Comparison of ENCODE assay signal across 16 cellular contexts in the genomic region with DNA sequence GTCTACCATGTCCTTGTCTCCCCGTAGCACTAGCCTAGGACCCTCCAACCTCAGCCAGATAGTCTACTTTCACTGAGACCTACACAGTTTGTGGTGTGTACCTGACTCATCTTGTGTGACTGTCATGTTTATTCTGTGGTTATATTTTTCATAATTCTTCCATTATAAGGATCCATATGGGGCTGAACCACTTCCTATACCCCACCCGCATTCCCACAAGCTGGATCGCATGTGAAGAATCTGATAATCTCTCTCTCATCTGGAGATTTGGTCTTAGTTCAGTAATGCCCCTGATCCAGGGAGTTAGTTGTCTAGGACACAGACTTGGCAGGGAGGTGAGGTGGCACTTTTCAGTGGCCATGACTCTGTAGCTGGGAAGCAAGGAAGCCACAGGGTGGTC. TPM values are rescaled to one million over a fixed set of nuclear protein-coding genes. Genes with fewer than 3 reads are reported as not detected.
A peak's percentile ranks its signal among the peaks of the same experiment; 100 is the strongest.
DNase-seq lines count a peak whose midpoint lies in the region; ATAC-seq, FAIRE-seq and TF ChIP-seq lines count a peak whose summit lies in the region.
"Had no signal": no experiment of that assay in that cellular context is flagged by ENCODE, and none has a peak within 500 bp of the region (broad histone marks: within the 10 kb centered on the region; RNA-seq: fewer than 3 reads in every experiment).

No MANE protein-coding gene starts in this region.

- H3K23ac ChIP-seq in mesenchymal stem cell (ENCODE audit: low read length in 2 of 2): peak overlapping the region in 1 of 2 experiments; percentile 37

- H3K18ac ChIP-seq in mesenchymal stem cell (ENCODE audit: low read depth in 1 of 2, low read length in 2 of 2): peak overlapping the region; percentile 86 to 97

- H3K4me1 ChIP-seq in astrocyte (ENCODE audit: insufficient read depth, low read length): peaks cover 46% of the 10 kb centered on the region
- H3K4me1 ChIP-seq in mesenchymal stem cell (ENCODE audit: control insufficient read depth, insufficient read depth, low read depth, low read length): peaks cover 7% of the 10 kb centered on the region
- H3K4me1 ChIP-seq in HepG2 (ENCODE audit: insufficient read depth, low read length): no peaks in the 10 kb centered on the region

- FAIRE-seq in astrocyte (lab: Jason Lieb, UNC) (no peak), HepG2 (lab: Jason Lieb, UNC) (no peak)

- no peak for TF ChIP-seq EP300 in HepG2 (IDR thresholded peaks at IDR 0.05; ENCODE audit: low read depth in 2 of 2, low read length in 2 of 2)
- no peak for TF ChIP-seq EP300 in HepG2 (CRISPR knock-in tag; IDR thresholded peaks at IDR 0.05; ENCODE audit: borderline replicate concordance)

- H3K4me3 ChIP-seq in AG04450 (ENCODE audit: low read depth, low read length): no peak overlapping the region
- no peak overlapping the region for H3K4me3 ChIP-seq in astrocyte (ENCODE audit: insufficient read depth, low read depth, low read length)
- no peak overlapping the region for H3K4me3 ChIP-seq in mesenchymal stem cell (ENCODE audit: insufficient read depth in 1 of 2, low read depth in 1 of 2, low read length in 2 of 2)
- H3K4me3 ChIP-seq in HepG2 (replicated peaks in 1 of 3; ENCODE audit: insufficient read depth in 1 of 3, low read depth in 2 of 3, low read length in 3 of 3): no peak overlapping the region
- H3K4me3 ChIP-seq: suprapubic skin had no signal

- 34% methylated on average over 2 of the region's 3 CpGs for WGBS in mesenchymal stem cell
- WGBS in HepG2 (ENCODE audit: low lambda C conversion rate): 75% methylated on average over 3 of the region's 3 CpGs

- H2BK5ac ChIP-seq in mesenchymal stem cell (ENCODE audit: low read depth, low read length, poor library complexity, severe bottlenecking): no peak overlapping the region

- no TSS peak for BruUV-seq in HepG2 (replicated peaks; lab: Mats Ljungman, UMichigan)

- H3K4ac ChIP-seq in mesenchymal stem cell (ENCODE audit: low read depth in 1 of 2, low read length in 2 of 2): peak overlapping the region; percentile 82

- TF ChIP-seq RAD21 in HepG2 (CRISPR knock-in tag; IDR thresholded peaks at IDR 0.05): no peak

- H2BK12ac ChIP-seq in mesenchymal stem cell (ENCODE audit: low read length in 2 of 2): peak overlapping the region; percentile 81 to 94

- H3K27me3 ChIP-seq in AG04450 (ENCODE audit: control insufficient read depth, insufficient read depth, low read length) (no peaks in the 10 kb centered on the region), astrocyte (ENCODE audit: insufficient read depth, low read length) (no peaks in the 10 kb centered on the region), mesenchymal stem cell (ENCODE audit: control insufficient read depth in 1 of 2, insufficient read depth in 1 of 2, low read length in 2 of 2) (no peaks in the 10 kb centered on the region), HepG2 (ENCODE audit: control insufficient read depth in 1 of 2, insufficient read depth in 2 of 2, low read length in 2 of 2) (peaks cover 0 to 4% of the 10 kb centered on the region in 2 experiments; a peak in 1 of 5 replicates)
- H3K27me3 ChIP-seq: suprapubic skin had no signal

- no peak for DNase-seq in AG04450 (ENCODE audit: low read depth, low spot score)
- DNase-seq in HT1080 (ENCODE audit: low read depth): peak; percentile 91
- DNase-seq in astrocyte (ENCODE audit: low read depth): peak; percentile 76
- DNase-seq in mesenchymal stem cell: peak; percentile 61
- DNase-seq in HepG2 (ENCODE audit: low spot score): no peak
- DNase-seq in COLO829 (ENCODE audit: low spot score): no peak
- DNase-seq: activated naive CD4-positive, alpha-beta T cell treated with Interleukin-2 at 50 U/mL for 16 hours; natural killer cell; NCI-H1417; NCI-H345; stimulated activated CD4-positive, alpha-beta T cell treated with anti-CD3 and anti-CD28 coated beads, Interleukin-2, amount 100 ng/mL, for 24 hours had no signal

- CTCF ChIA-PET in AG04450 (lab: Charles Lee) (interaction anchor here (1.2 to 4.7 kb wide), 3 partner anchors 55 to 274 kb away, joined by 3 to 93 read pairs (median 31); no protein-coding TSS in a partner anchor), HepG2 (lab: Yijun Ruan, JAX; ENCODE audit: low intra/inter-chr PET ratio, low total read pairs) (interaction anchor here (1.0 kb wide), 1 partner anchor 396 kb away, joined by 3 read pairs; no protein-coding TSS in a partner anchor)

- no peaks in the 10 kb centered on the region for H3K36me3 ChIP-seq in astrocyte (ENCODE audit: insufficient read depth, low read length)
- H3K36me3 ChIP-seq in mesenchymal stem cell (ENCODE audit: control insufficient read depth in 1 of 2, insufficient read depth in 2 of 2, low read depth in 1 of 2, low read length in 2 of 2): no peaks in the 10 kb centered on the region
- H3K36me3 ChIP-seq in HepG2 (replicated peaks in 1 of 2; ENCODE audit: control insufficient read depth in 1 of 2, insufficient read depth in 2 of 2, low read length in 2 of 2): no peaks in the 10 kb centered on the region
- H3K36me3 ChIP-seq: suprapubic skin had no signal

- peak overlapping the region; percentile 86 for H2BK15ac ChIP-seq in mesenchymal stem cell (ENCODE audit: low read depth, poor library complexity, severe bottlenecking)

- intact Hi-C loops in HepG2 (cut with micrococcal nuclease; ENCODE audit: unreplicated experiment): no loop called here

- no peaks in the 10 kb centered on the region for H3K27me3 Mint-ChIP-seq in astrocyte (ENCODE audit: low read depth, unreplicated experiment)

- no peaks in the 10 kb centered on the region for H3K36me3 Mint-ChIP-seq in astrocyte (ENCODE audit: low read depth, unreplicated experiment)
- H3K36me3 Mint-ChIP-seq: natural killer cell, WTC11 had no signal

- H2BK120ac ChIP-seq in mesenchymal stem cell (ENCODE audit: low read depth, low read length): peak overlapping the region; percentile 80

- ATAC-seq in HepG2: no peak
- no peak for ATAC-seq in GM18511 (IDR thresholded peaks at IDR 0.05; ENCODE audit: unreplicated experiment)
- no peak for ATAC-seq in HG03520 (IDR thresholded peaks at IDR 0.05; ENCODE audit: unreplicated experiment)
- ATAC-seq: natural killer cell, WTC11 had no signal

- in situ Hi-C loops in HepG2 (cut with HindIII; ENCODE audit: extremely low pct_ligation_motif_present, low pct_unique_long_range_greater_than_20kb): loop anchor here (5.0 to 10.0 kb wide), 2 partner anchors 253 to 395 kb away; a partner anchor contains a TSS

- H3K14ac ChIP-seq in mesenchymal stem cell (ENCODE audit: low read length in 2 of 2): peak overlapping the region in 1 of 2 experiments; percentile 37

- H3K79me1 ChIP-seq in mesenchymal stem cell (replicated peaks; ENCODE audit: low read length, poor library complexity, severe bottlenecking): no peaks in the 10 kb centered on the region

- H3K4me1 Mint-ChIP-seq in astrocyte (ENCODE audit: low read depth, unreplicated experiment): peaks cover 56% of the 10 kb centered on the region
- H3K4me1 Mint-ChIP-seq: natural killer cell had no signal

- H4K91ac ChIP-seq in mesenchymal stem cell (ENCODE audit: low read length): peak overlapping the region; percentile 91

- no peaks in the 10 kb centered on the region for H3K9me3 Mint-ChIP-seq in astrocyte (ENCODE audit: unreplicated experiment)

- H2AK5ac ChIP-seq in mesenchymal stem cell (ENCODE audit: low read length, severe bottlenecking): no peak overlapping the region

- no peak for TF ChIP-seq POLR2A in HepG2 (IDR thresholded peaks at IDR 0.05; ENCODE audit: insufficient read depth in 1 of 2, low read depth in 2 of 2, low read length in 2 of 2)

- H3K79me2 ChIP-seq in astrocyte (ENCODE audit: insufficient read depth, low read length) (no peaks in the 10 kb centered on the region), HepG2 (ENCODE audit: insufficient read depth, low read length) (no peaks in the 10 kb centered on the region)

- H3K9me3 ChIP-seq in AG04450 (ENCODE audit: control insufficient read depth, insufficient read depth, low read length) (no peaks in the 10 kb centered on the region), astrocyte (ENCODE audit: insufficient read depth, low read depth, low read length) (no peaks in the 10 kb centered on the region), mesenchymal stem cell (ENCODE audit: control insufficient read depth, low read length) (no peaks in the 10 kb centered on the region), HepG2 (ENCODE audit: low read length) (no peaks in the 10 kb centered on the region)
- H3K9me3 ChIP-seq: suprapubic skin had no signal

- H2AFZ ChIP-seq in astrocyte (ENCODE audit: low read depth, low read length) (no peak overlapping the region), mesenchymal stem cell (ENCODE audit: low read depth, low read length) (peak overlapping the region; percentile 20), HepG2 (ENCODE audit: low read length) (no peak overlapping the region)

- POLR2A ChIA-PET in AG04450 (lab: Yijun Ruan, JAX) (interaction anchor here (1.2 kb wide), 1 partner anchor 9 kb away, joined by 3 read pairs; no protein-coding TSS in a partner anchor), HepG2 (lab: Yijun Ruan, JAX) (no interaction called here)

- TF ChIP-seq CTCF in AG04450 (IDR thresholded peaks at IDR 0.05; ENCODE audit: low read depth, low read length) (no peak), astrocyte (IDR thresholded peaks at IDR 0.05; ENCODE audit: insufficient read depth, low read depth, low read length) (no peak), HepG2 (CRISPR knock-in tag; IDR thresholded peaks at IDR 0.05) (no peak)

- H3K27ac Mint-ChIP-seq in astrocyte (ENCODE audit: unreplicated experiment): peak overlapping the region; percentile 64
- H3K27ac Mint-ChIP-seq: natural killer cell, WTC11 had no signal

- no peak overlapping the region for H3K4me3 Mint-ChIP-seq in astrocyte (ENCODE audit: unreplicated experiment)
- H3K4me3 Mint-ChIP-seq: brain, natural killer cell, WTC11 had no signal

- peak overlapping the region; percentile 47 for H3K27ac ChIP-seq in AG04450 (ENCODE audit: low read depth, low read length)
- H3K27ac ChIP-seq in astrocyte (ENCODE audit: low read depth, low read length): peak overlapping the region; percentile 70
- H3K27ac ChIP-seq in mesenchymal stem cell (ENCODE audit: low read length, poor library complexity, severe bottlenecking): no peak overlapping the region
- no peak overlapping the region for H3K27ac ChIP-seq in HepG2 (ENCODE audit: extremely low read length, insufficient read depth, low read length)
- H3K27ac ChIP-seq: suprapubic skin had no signal

- H4K20me1 ChIP-seq in astrocyte (ENCODE audit: insufficient read depth, low read length): no peaks in the 10 kb centered on the region
- H4K20me1 ChIP-seq in HepG2 (ENCODE audit: insufficient read depth, low read length): no peaks in the 10 kb centered on the region

- H4K8ac ChIP-seq in mesenchymal stem cell (ENCODE audit: low read length): peak overlapping the region; percentile 90

- H3K4me2 ChIP-seq in astrocyte (ENCODE audit: low read length): peak overlapping the region; percentile 47
- H3K4me2 ChIP-seq in mesenchymal stem cell (ENCODE audit: low read length, poor library complexity, severe bottlenecking): no peak overlapping the region
- H3K4me2 ChIP-seq in HepG2 (ENCODE audit: low read depth, low read length): no peak overlapping the region

- H3K9ac ChIP-seq in astrocyte (ENCODE audit: low read length) (peak overlapping the region; percentile 59), mesenchymal stem cell (ENCODE audit: low read length) (no peak overlapping the region), HepG2 (ENCODE audit: insufficient read depth, low read depth, low read length) (no peak overlapping the region)

RNA-seq across cellular contexts. Expression of a gene that starts 30.0 kb away (rescaled TPM):
- polyA plus RNA-seq in AG04450 (2011; rRNA removed) (181 and 227 TPM in 2 replicates), HepG2 (2011; rRNA removed) (0.04 TPM in 1 of 2 replicates, not detected in the other)
- 32.9 and 47.9 TPM in 2 replicates for polyA minus RNA-seq in AG04450 (2011; rRNA and poly(A)+ RNA removed)
- total RNA-seq in HT1080 (2014; rRNA removed; shearing (Covaris generic)): 134 and 149 TPM in 2 replicates
- 170 and 186 TPM in 2 replicates for polyA plus RNA-seq in HT1080 (2015; cell fraction: cytosol; rRNA removed)
- 70.1 and 81.9 TPM in 2 replicates for polyA plus RNA-seq in HT1080 (2015; cell fraction: nucleus; rRNA removed)
- total RNA-seq in astrocyte (260 and 273 TPM in 2 replicates), HepG2 (2016; rRNA removed; fragmentation: Illumina TruSeq; extraction: Trizol) (not detected in 2 replicates)
- 308 TPM for polyA plus RNA-seq in mesenchymal stem cell (2013, experiment 1 of 2)
- polyA plus RNA-seq in mesenchymal stem cell (2013, experiment 2 of 2): 322 TPM
- not detected in 2 replicates for total RNA-seq in HepG2 (2016; cell fraction: cytosol; rRNA removed; fragmentation: Illumina TruSeq; extraction: Trizol; ENCODE audit: low read depth)
- not detected in 2 replicates for total RNA-seq in HepG2 (2016; cell fraction: insoluble cytoplasmic fraction; rRNA removed; fragmentation: Illumina TruSeq; extraction: Trizol)
- not detected in 2 replicates for total RNA-seq in HepG2 (2016; cell fraction: membrane; rRNA removed; fragmentation: Illumina TruSeq; extraction: Trizol)
- not detected in 2 replicates for total RNA-seq in HepG2 (2016; cell fraction: nucleus; rRNA removed; fragmentation: Illumina TruSeq; extraction: Trizol)
- 0.04 and 0.05 TPM in 2 replicates for polyA plus RNA-seq in HepG2 (2011; cell fraction: cytosol; rRNA removed)
- polyA plus RNA-seq in HepG2 (2011; cell fraction: nucleus; rRNA removed): not detected in 2 replicates
- polyA plus RNA-seq in HepG2 (2012): not detected in 2 replicates
- not detected in 2 replicates for polyA plus RNA-seq in HepG2 (2016; cell fraction: cytosol; fragmentation: Illumina TruSeq; extraction: Trizol; ENCODE audit: low read depth)
- polyA plus RNA-seq in HepG2 (2016; cell fraction: insoluble cytoplasmic fraction; fragmentation: Illumina TruSeq; extraction: Trizol; ENCODE audit: low read depth): not detected in 2 replicates
- polyA plus RNA-seq in HepG2 (2016; cell fraction: membrane; fragmentation: Illumina TruSeq; extraction: Trizol; ENCODE audit: low read depth): not detected in 2 replicates
- not detected in 2 replicates for polyA plus RNA-seq in HepG2 (2016; cell fraction: nucleus; fragmentation: Illumina TruSeq; extraction: Trizol; ENCODE audit: insufficient read depth, low read depth)
- 101 TPM in 1 of 2 replicates, not detected in the other for polyA minus RNA-seq in HepG2 (2011; rRNA and poly(A)+ RNA removed; ENCODE audit: low replicate concordance)
- 1.3 and 3.1 TPM in 2 replicates for polyA minus RNA-seq in HepG2 (2011; cell fraction: cytosol; rRNA and poly(A)+ RNA removed)
- 1.1 and 1.8 TPM in 2 replicates for polyA minus RNA-seq in HepG2 (2011; cell fraction: nucleus; rRNA and poly(A)+ RNA removed)

Comparison
In these comparisons a context has a peak if more than half of its experiments do, and no peak if none do; other contexts are left out.
1. DNase-seq: peak in HT1080 (single experiment), astrocyte (single experiment) and mesenchymal stem cell (single experiment); none in AG04450 (single experiment), HepG2 (single experiment) and COLO829 (single experiment).
2. H3K27ac ChIP-seq: peak in AG04450 (single experiment) and astrocyte (single experiment); none in mesenchymal stem cell (single experiment) and HepG2 (single experiment).
3. RNA of a gene that starts 30.0 kb away (total RNA-seq): 260 to 273 TPM in astrocyte and 134 to 149 TPM in HT1080; not detected in HepG2; every median in the first group is over 100 times any median in the second.